1 cellular context compared by ENCODE assay signal in the genomic region with DNA sequence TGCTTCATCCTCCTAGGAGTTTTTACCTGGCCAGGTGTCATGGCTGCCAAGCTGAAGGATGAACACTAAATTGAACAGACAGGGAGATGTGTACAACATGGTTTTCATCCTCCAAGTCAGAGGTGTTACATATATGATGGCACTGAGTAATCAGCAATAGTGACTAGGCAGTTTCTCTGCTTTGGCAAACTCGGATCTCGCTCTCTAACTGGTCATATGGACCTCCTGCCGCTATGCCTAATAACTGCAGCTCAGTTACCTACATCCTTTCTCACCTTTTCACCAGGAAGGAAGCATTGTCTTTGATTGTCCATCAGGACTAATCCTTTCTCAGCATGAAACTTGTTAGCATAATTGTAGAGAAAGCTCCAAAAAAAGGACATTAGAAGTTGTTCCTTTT.
TF ChIP-seq lines count a peak whose summit lies in the region.

No MANE protein-coding gene starts in this region.

TF ChIP-seq in H1, 55 proteins besides CTCF, POLR2A, EP300 and RAD21 (continued from another document):
- peak; percentile 69 for TF ChIP-seq MAFK (IDR thresholded peaks at IDR 0.05; ENCODE audit: low read depth, low read length)
- TF ChIP-seq GTF2F1 (IDR thresholded peaks at IDR 0.05; ENCODE audit: borderline replicate concordance, low read depth, low read length) = no peak
- TF ChIP-seq TCF12 (IDR thresholded peaks at IDR 0.05; ENCODE audit: low read depth, low read length) = peak; percentile 17; the same call in 1 of the 2 replicates
- TF ChIP-seq NANOG (IDR thresholded peaks at IDR 0.05; ENCODE audit: insufficient read depth, low read depth, low read length, poor library complexity, severe bottlenecking) = peak; percentile 93
- no peak for TF ChIP-seq CBX8 (IDR thresholded peaks at IDR 0.05; ENCODE audit: borderline replicate concordance, low read depth, low read length)
- TF ChIP-seq YY1 (IDR thresholded peaks at IDR 0.05; ENCODE audit: low read depth, low read length) = peak; percentile 43; the same call in 1 of the 2 replicates
